In the genomic region with DNA sequence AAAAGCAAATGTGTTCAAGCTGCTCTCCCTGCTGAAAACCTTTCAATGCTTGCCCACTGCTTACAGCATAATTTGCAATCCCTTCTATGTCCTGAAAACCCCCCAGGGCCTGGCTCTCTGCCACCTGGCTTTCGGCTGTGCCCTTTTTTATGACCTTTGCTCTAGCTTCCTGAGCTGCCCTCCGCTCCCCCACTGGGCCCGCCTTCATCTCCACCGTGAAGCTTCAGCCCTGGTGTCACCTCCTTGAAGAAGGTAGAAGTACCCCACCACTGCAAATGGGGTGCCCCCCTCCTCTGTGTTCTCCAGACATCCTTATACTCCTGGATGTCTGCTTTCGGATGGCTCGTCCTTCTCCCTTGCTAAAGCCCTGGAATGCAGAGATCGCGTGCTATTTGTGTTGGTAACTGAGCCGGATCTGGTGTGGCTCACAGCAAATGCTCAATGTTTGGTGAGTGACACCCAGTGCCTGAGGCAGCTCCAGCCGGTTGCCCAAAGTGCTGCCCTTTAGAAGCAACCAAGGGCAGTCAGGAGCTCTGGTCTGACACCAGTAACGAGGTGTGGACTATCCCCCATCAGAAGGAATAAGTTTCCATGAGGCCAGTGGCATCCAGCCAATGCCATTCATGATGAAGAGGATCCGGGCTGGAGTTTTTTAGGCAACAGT, we compare ENCODE assay signal across 10 cellular contexts.
DNase-seq lines count a peak whose midpoint lies in the region; ATAC-seq and TF ChIP-seq lines count a peak whose summit lies in the region.
"Had no signal": no experiment of that assay in that cellular context is flagged by ENCODE, and none has a peak within 500 bp of the region (broad histone marks: within the 10 kb centered on the region; RNA-seq: fewer than 3 reads in every experiment).

No MANE protein-coding gene starts in this region.

- H3K79me2 ChIP-seq in hepatocyte, result no peaks in the 10 kb centered on the region

- TF ChIP-seq POLR2A in uterus (IDR thresholded peaks at IDR 0.05), result no peak

- DNase-seq in Right ventricle myocardium inferior (ENCODE audit: missing footprints) (no peak), left cardiac atrium (no peak), hepatocyte (ENCODE audit: low spot score) (peak; percentile 49), uterus (peak; percentile 38 to 48), epidermal melanocyte (ENCODE audit: insufficient read length, low spot score) (no peak), activated T-cell treated with anti-CD3 and anti-CD28 coated beads for 4 hours (no peak)
- DNase-seq: HCEC 1CT; NK-92 treated with Interleukin-12 subunit alpha and Interleukin-12 subunit beta, amount 100 ng/mL, for 24 hours had no signal

- intact Hi-C loops in Right ventricle myocardium inferior (cut with DNase I), result no loop called here
- intact Hi-C loops in left cardiac atrium (cut with DNase I), result no loop called here
- intact Hi-C loops in uterus (cut with DNase I; ENCODE audit: low total_unique reads), result no loop called here

- no peak overlapping the region for H3K4me3 ChIP-seq in hepatocyte
- no peak overlapping the region for H3K4me3 ChIP-seq in uterus

- H2AFZ ChIP-seq in hepatocyte, result no peak overlapping the region

- H3K4me2 ChIP-seq in hepatocyte, result peak overlapping the region; percentile 68

- ATAC-seq in Right ventricle myocardium inferior, result peak; percentile 83
- no peak for ATAC-seq in left cardiac atrium
- peak; percentile 91 for ATAC-seq in SK-N-SH treated with all-trans-retinoic acid at 6 μM for 48 hours
- no peak for ATAC-seq in HG02973 (IDR thresholded peaks at IDR 0.05; ENCODE audit: unreplicated experiment)

- H3K36me3 ChIP-seq in hepatocyte (replicated peaks; ENCODE audit: insufficient read depth, low read depth) (no peaks in the 10 kb centered on the region), uterus (no peaks in the 10 kb centered on the region)

- H3K27me3 ChIP-seq in hepatocyte, result no peaks in the 10 kb centered on the region
- no peaks in the 10 kb centered on the region for H3K27me3 ChIP-seq in uterus

- no peak for TF ChIP-seq CTCF in hepatocyte (IDR thresholded peaks at IDR 0.05; ENCODE audit: poor library complexity)
- no peak for TF ChIP-seq CTCF in uterus (IDR thresholded peaks at IDR 0.05)

- H3K4me1 ChIP-seq in hepatocyte (ENCODE audit: insufficient read depth) (peaks cover 16% of the 10 kb centered on the region), uterus (peaks cover 0 to 4% of the 10 kb centered on the region in 2 donors)

- 48% methylated on average over 12 of the region's 12 CpGs for WGBS in hepatocyte (ENCODE audit: low lambda C conversion rate, missing lambda C conversion rate)

- peak overlapping the region; percentile 83 for H3K27ac ChIP-seq in hepatocyte
- H3K27ac ChIP-seq in uterus, result peak overlapping the region; percentile 18 to 53

- H3K9me2 ChIP-seq in hepatocyte (replicated peaks; ENCODE audit: insufficient read depth), result no peaks in the 10 kb centered on the region

- H4K20me1 ChIP-seq in hepatocyte (ENCODE audit: insufficient read depth, poor library complexity, severe bottlenecking), result no peaks in the 10 kb centered on the region

- H3K9me3 ChIP-seq in hepatocyte (ENCODE audit: low read depth), result no peaks in the 10 kb centered on the region
- no peaks in the 10 kb centered on the region for H3K9me3 ChIP-seq in uterus

TF ChIP-seq in SK-N-SH treated with all-trans-retinoic acid at 6 μM for 48 hours, 23 proteins besides CTCF, POLR2A, EP300 and RAD21:
- TF ChIP-seq ZFP3 (CRISPR knock-in tag; IDR thresholded peaks at IDR 0.05) (0 out of 2 replicates have a peak, but pooled peaks have one; percentile 30), TOX (CRISPR knock-in tag; IDR thresholded peaks at IDR 0.05; ENCODE audit: borderline replicate concordance) (no peak)
- TF ChIP-seq, protein P1, sequence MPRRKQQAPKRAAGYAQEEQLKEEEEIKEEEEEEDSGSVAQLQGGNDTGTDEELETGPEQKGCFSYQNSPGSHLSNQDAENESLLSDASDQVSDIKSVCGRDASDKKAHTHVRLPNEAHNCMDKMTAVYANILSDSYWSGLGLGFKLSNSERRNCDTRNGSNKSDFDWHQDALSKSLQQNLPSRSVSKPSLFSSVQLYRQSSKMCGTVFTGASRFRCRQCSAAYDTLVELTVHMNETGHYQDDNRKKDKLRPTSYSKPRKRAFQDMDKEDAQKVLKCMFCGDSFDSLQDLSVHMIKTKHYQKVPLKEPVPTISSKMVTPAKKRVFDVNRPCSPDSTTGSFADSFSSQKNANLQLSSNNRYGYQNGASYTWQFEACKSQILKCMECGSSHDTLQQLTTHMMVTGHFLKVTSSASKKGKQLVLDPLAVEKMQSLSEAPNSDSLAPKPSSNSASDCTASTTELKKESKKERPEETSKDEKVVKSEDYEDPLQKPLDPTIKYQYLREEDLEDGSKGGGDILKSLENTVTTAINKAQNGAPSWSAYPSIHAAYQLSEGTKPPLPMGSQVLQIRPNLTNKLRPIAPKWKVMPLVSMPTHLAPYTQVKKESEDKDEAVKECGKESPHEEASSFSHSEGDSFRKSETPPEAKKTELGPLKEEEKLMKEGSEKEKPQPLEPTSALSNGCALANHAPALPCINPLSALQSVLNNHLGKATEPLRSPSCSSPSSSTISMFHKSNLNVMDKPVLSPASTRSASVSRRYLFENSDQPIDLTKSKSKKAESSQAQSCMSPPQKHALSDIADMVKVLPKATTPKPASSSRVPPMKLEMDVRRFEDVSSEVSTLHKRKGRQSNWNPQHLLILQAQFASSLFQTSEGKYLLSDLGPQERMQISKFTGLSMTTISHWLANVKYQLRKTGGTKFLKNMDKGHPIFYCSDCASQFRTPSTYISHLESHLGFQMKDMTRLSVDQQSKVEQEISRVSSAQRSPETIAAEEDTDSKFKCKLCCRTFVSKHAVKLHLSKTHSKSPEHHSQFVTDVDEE (CRISPR knock-in tag; IDR thresholded peaks at IDR 0.05), result peak; percentile 89

Comparison
In these comparisons a context has a peak if more than half of its experiments do, and no peak if none do; other contexts are left out.
1. ATAC-seq: peak in Right ventricle myocardium inferior (single experiment) and SK-N-SH treated with all-trans-retinoic acid at 6 μM for 48 hours (single experiment); none in left cardiac atrium (0 of 2) and HG02973 (single experiment).
2. DNase-seq: peak in hepatocyte (single experiment) and uterus (2 of 2); none in Right ventricle myocardium inferior (single experiment), left cardiac atrium (single experiment), epidermal melanocyte (single experiment) and activated T-cell treated with anti-CD3 and anti-CD28 coated beads for 4 hours (single experiment).